8 cellular contexts compared by ENCODE assay signal in genomic region chr13:41075034-41075433, GRCh38. TPM values are rescaled to one million over a fixed set of nuclear protein-coding genes. Genes with fewer than 3 reads are reported as not detected.
DNase-seq lines count a peak whose midpoint lies in the region; ATAC-seq and TF ChIP-seq lines count a peak whose summit lies in the region.

No MANE protein-coding gene starts in this region.

- CTCF ChIA-PET in OCI-LY7 (lab: Charles Lee; ENCODE audit: unreplicated experiment): no interaction called here

- no peak for ATAC-seq in GM18907 (IDR thresholded peaks at IDR 0.05; ENCODE audit: unreplicated experiment)
- ATAC-seq in GM21825 (IDR thresholded peaks at IDR 0.05; ENCODE audit: unreplicated experiment): no peak
- no peak for ATAC-seq in HG03159 (IDR thresholded peaks at IDR 0.05; ENCODE audit: unreplicated experiment)

- no peaks in the 10 kb centered on the region for H3K9me2 ChIP-seq in OCI-LY7 (ENCODE audit: insufficient read depth, low read length)

- no peak overlapping the region for H2AFZ ChIP-seq in OCI-LY7 (ENCODE audit: low read length)

- no peaks in the 10 kb centered on the region for H4K20me1 ChIP-seq in OCI-LY7 (ENCODE audit: insufficient read depth, low read length)

- TF ChIP-seq CTCF in OCI-LY7 (conservative IDR thresholded peaks at IDR 0.05; ENCODE audit: low read length) (peak; percentile 87), choroid plexus epithelial cell (conservative IDR thresholded peaks at IDR 0.05; ENCODE audit: low read depth, low read length) (peak; percentile 67)

- no peaks in the 10 kb centered on the region for H3K9me3 ChIP-seq in OCI-LY7 (ENCODE audit: low read length)

- H3K4me1 ChIP-seq in OCI-LY7 (ENCODE audit: insufficient read depth, low read length, poor library complexity, severe bottlenecking): no peaks in the 10 kb centered on the region

- H3K36me3 ChIP-seq in OCI-LY7 (ENCODE audit: insufficient read depth, low read length): peaks cover 66% of the 10 kb centered on the region

- DNase-seq in activated gamma-delta T cell treated with Interleukin-2 at 50 U/mL for 16 hours (peak; percentile 20), activated gamma-delta T cell (lab: John Stamatoyannopoulos, UW) (no peak), OCI-LY7 (ENCODE audit: low spot score) (peak; percentile 66), choroid plexus epithelial cell (ENCODE audit: low read depth) (peak; percentile 69), midbrain (lab: John Stamatoyannopoulos, UW) (peak; percentile 56)

- H3K4me2 ChIP-seq in OCI-LY7 (ENCODE audit: low read length): no peak overlapping the region

- no peaks in the 10 kb centered on the region for H3K79me2 ChIP-seq in OCI-LY7 (ENCODE audit: insufficient read depth, low read depth, low read length)

- no peak overlapping the region for H3K4me3 ChIP-seq in OCI-LY7 (ENCODE audit: low read depth, low read length, poor library complexity, severe bottlenecking)
- H3K4me3 ChIP-seq in choroid plexus epithelial cell (ENCODE audit: low read depth, low read length): no peak overlapping the region

- intact Hi-C loops in OCI-LY7 (cut with micrococcal nuclease; ENCODE audit: unreplicated experiment): loop anchor here (1.0 to 10.0 kb wide), 2 partner anchors 147 to 580 kb away; no protein-coding TSS in a partner anchor

- POLR2A ChIA-PET in OCI-LY7 (lab: Charles Lee): interaction anchor here (0.6 kb wide), 1 partner anchor 22 kb away, joined by 4 read pairs; no protein-coding TSS in a partner anchor

- H3K27ac ChIP-seq in OCI-LY7 (ENCODE audit: low read depth, low read length, poor library complexity, severe bottlenecking): no peak overlapping the region

- BruUV-seq in OCI-LY7 (replicated peaks; lab: Mats Ljungman, UMichigan): no TSS peak

RNA-seq across cellular contexts. Expression of gene WBP4, which starts 13.7 kb away (rescaled TPM):
- 5.9 and 7.9 TPM in 2 replicates for total RNA-seq in OCI-LY7 (2014; rRNA removed; shearing (Covaris generic))
- 7.3 and 8.6 TPM in 2 replicates for total RNA-seq in OCI-LY7 (2022)

RNA-seq across cellular contexts. Expression of gene ELF1, which starts 55.9 kb away (rescaled TPM):
- 106 and 111 TPM in 2 replicates for total RNA-seq in OCI-LY7 (2014; rRNA removed; shearing (Covaris generic))
- 248 and 276 TPM in 2 replicates for total RNA-seq in OCI-LY7 (2022)

RNA-seq across cellular contexts. Expression of gene KBTBD6, which starts 57.6 kb away (rescaled TPM):
- total RNA-seq in OCI-LY7 (2014; rRNA removed; shearing (Covaris generic)): 11.1 and 11.6 TPM in 2 replicates
- total RNA-seq in OCI-LY7 (2022): 7.8 and 8.3 TPM in 2 replicates
